ENCODE assay signal across 21 cellular contexts in genomic region chrX:123873956-123874355, GRCh38. TPM values are rescaled to one million over a fixed set of nuclear protein-coding genes. Genes with fewer than 3 reads are reported as not detected.
A peak's percentile ranks its signal among the peaks of the same experiment; 100 is the strongest.
DNase-seq lines count a peak whose midpoint lies in the region; ATAC-seq, FAIRE-seq and TF ChIP-seq lines count a peak whose summit lies in the region.
"Had no signal": no experiment of that assay in that cellular context is flagged by ENCODE, and none has a peak within 500 bp of the region (broad histone marks: within the 10 kb centered on the region; RNA-seq: fewer than 3 reads in every experiment).

No MANE protein-coding gene starts in this region.

- no peaks in the 10 kb centered on the region for H3K27me3 Mint-ChIP-seq in activated CD4-positive, alpha-beta T cell treated with anti-CD3 and anti-CD28 coated beads for 36 hours

- TF ChIP-seq CTCF in Panc1 (IDR thresholded peaks at IDR 0.05) (no peak), endothelial cell of umbilical vein (IDR thresholded peaks at IDR 0.05; ENCODE audit: extremely low read depth in 1 of 2, insufficient read depth in 1 of 2, low read depth in 1 of 2, low read length in 2 of 2) (no peak), pancreas (IDR thresholded peaks at IDR 0.05) (no peak), kidney (IDR thresholded peaks at IDR 0.05; ENCODE audit: borderline replicate concordance, extremely low read depth, insufficient read depth) (no peak)

- intact Hi-C loops in Panc1 (cut with micrococcal nuclease; ENCODE audit: unreplicated experiment): no loop called here
- intact Hi-C loops in endothelial cell of umbilical vein (cut with micrococcal nuclease): no loop called here
- intact Hi-C loops in pancreas (cut with DNase I): no loop called here
- intact Hi-C loops in kidney (cut with DNase I): no loop called here
- intact Hi-C loops in activated CD4-positive, alpha-beta T cell treated with anti-CD3 and anti-CD28 coated beads for 36 hours (cut with DNase I, micrococcal nuclease): no loop called here

- no peak overlapping the region for H3K4me2 ChIP-seq in endothelial cell of umbilical vein (ENCODE audit: insufficient read depth, low read length)

- H4K20me1 ChIP-seq in endothelial cell of umbilical vein (replicated peaks; ENCODE audit: control insufficient read depth, extremely low read depth, insufficient read depth, low read length): no peaks in the 10 kb centered on the region

- 50 to 63% methylated on average over 1 of the region's 1 CpG for WGBS in pancreas, 2 donors

- DNase-seq in DMS53 (lab: John Stamatoyannopoulos, UW): peak; percentile 4
- no peak for DNase-seq in DMS53 treated with DMSO at 0.1 percent for 48 hours (lab: John Stamatoyannopoulos, UW; ENCODE audit: unreplicated experiment)
- DNase-seq in Panc1 (ENCODE audit: low read depth, low spot score): no peak
- peak; percentile 37 for DNase-seq in endothelial cell of umbilical vein (ENCODE audit: low read depth, low spot score)
- DNase-seq in pancreas: no peak
- no peak for DNase-seq in kidney
- DNase-seq in activated CD4-positive, alpha-beta T cell treated with anti-CD3 and anti-CD28 coated beads for 36 hours: no peak
- DNase-seq: GDM1; NCI-H1105; NCI-H1694; NCI-H2107; NCI-H226; NCI-H524 treated with DMSO at 0.1 percent for 48 hours; NK-92 treated with Interleukin-12 subunit alpha and Interleukin-12 subunit beta, amount 100 ng/mL, for 24 hours; OCI-M1 had no signal

- CTCF ChIA-PET in Panc1 (lab: Charles Lee) (no interaction called here), endothelial cell of umbilical vein (lab: Charles Lee) (interaction anchor here (0.7 to 1.3 kb wide), 2 partner anchors 41 to 120 kb away, joined by 3 to 5 read pairs; no protein-coding TSS in a partner anchor)
- CTCF ChIA-PET in activated CD4-positive, alpha-beta T cell treated with anti-CD3 and anti-CD28 coated beads for 36 hours (lab: Charles Lee): no interaction called here

- no peaks in the 10 kb centered on the region for H3K9me1 ChIP-seq in endothelial cell of umbilical vein (replicated peaks; ENCODE audit: control insufficient read depth, extremely low read depth, insufficient read depth, low read length)

- peaks cover 8% of the 10 kb centered on the region for H3K36me3 Mint-ChIP-seq in activated CD4-positive, alpha-beta T cell treated with anti-CD3 and anti-CD28 coated beads for 36 hours (ENCODE audit: low read depth)

- H3K79me2 ChIP-seq in endothelial cell of umbilical vein (ENCODE audit: control insufficient read depth, insufficient read depth, low read length): peaks cover 53% of the 10 kb centered on the region

- H3K27ac ChIP-seq in Panc1 (ENCODE audit: low read length) (no peak overlapping the region), endothelial cell of umbilical vein (ENCODE audit: insufficient read depth, low read depth, low read length) (no peak overlapping the region), pancreas (no peak overlapping the region), kidney (ENCODE audit: low read depth in 2 of 2, low read length in 2 of 2) (no peak overlapping the region)
- H3K27ac ChIP-seq: 22Rv1, SJSA1 had no signal

- dilution Hi-C loops in endothelial cell of umbilical vein (cut with MboI; ENCODE audit: extremely low pct_ligation_motif_present, low sequenced_read_pairs): no loop called here

- H3K9me3 ChIP-seq in Panc1 (ENCODE audit: control insufficient read depth, insufficient read depth, low read depth, low read length) (no peaks in the 10 kb centered on the region), endothelial cell of umbilical vein (replicated peaks; ENCODE audit: control insufficient read depth, insufficient read depth, low read length) (no peaks in the 10 kb centered on the region), pancreas (no peaks in the 10 kb centered on the region), kidney (ENCODE audit: control insufficient read depth in 1 of 2, low read length in 2 of 2) (no peaks in the 10 kb centered on the region)
- H3K9me3 ChIP-seq: SJSA1 had no signal

- no peak overlapping the region for H3K4me3 Mint-ChIP-seq in activated CD4-positive, alpha-beta T cell treated with anti-CD3 and anti-CD28 coated beads for 36 hours

- no peak overlapping the region for H2AFZ ChIP-seq in endothelial cell of umbilical vein (ENCODE audit: low read depth, low read length)

- ATAC-seq in Panc1 (no peak), pancreas (peak; percentile 51 to 72 (median 60)), GM18868 (IDR thresholded peaks at IDR 0.05; ENCODE audit: unreplicated experiment) (no peak)
- no peak for ATAC-seq in activated CD4-positive, alpha-beta T cell treated with anti-CD3 and anti-CD28 coated beads for 36 hours

- H3K9ac ChIP-seq in endothelial cell of umbilical vein (replicated peaks; ENCODE audit: extremely low read depth, insufficient read depth, low read length) (no peak overlapping the region), kidney (ENCODE audit: low read length in 2 of 2) (no peak overlapping the region)

- in situ Hi-C loops in Panc1 (cut with HindIII; ENCODE audit: low pct_unique_long_range_greater_than_20kb, low sequenced_read_pairs): no loop called here

- no peaks in the 10 kb centered on the region for H3K4me1 ChIP-seq in Panc1 (ENCODE audit: control insufficient read depth, insufficient read depth, low read length)
- peaks cover 22% of the 10 kb centered on the region for H3K4me1 ChIP-seq in endothelial cell of umbilical vein (ENCODE audit: control insufficient read depth, extremely low read depth, insufficient read depth, low read length)
- H3K4me1 ChIP-seq in pancreas: peaks cover 0 to 7% (median 0%) of the 10 kb centered on the region in 3 donors
- H3K4me1 ChIP-seq in kidney (ENCODE audit: control insufficient read depth in 1 of 2, insufficient read depth in 1 of 2, low read depth in 1 of 2, low read length in 2 of 2): peaks cover 0 to 2% of the 10 kb centered on the region in 2 donors
- H3K4me1 ChIP-seq: SJSA1 had no signal

- H3K4me3 ChIP-seq in Panc1 (ENCODE audit: low read depth in 2 of 2, low read length in 2 of 2): no peak overlapping the region
- H3K4me3 ChIP-seq in endothelial cell of umbilical vein (replicated peaks in 1 of 3; ENCODE audit: insufficient read depth in 1 of 3, low read depth in 1 of 3, low read length in 3 of 3): no peak overlapping the region
- H3K4me3 ChIP-seq in pancreas: no peak overlapping the region
- no peak overlapping the region for H3K4me3 ChIP-seq in kidney (ENCODE audit: low read length in 2 of 2)
- H3K4me3 ChIP-seq: SJSA1 had no signal

- H3K27me3 ChIP-seq in Panc1 (ENCODE audit: control insufficient read depth, insufficient read depth, low read length) (no peaks in the 10 kb centered on the region), endothelial cell of umbilical vein (ENCODE audit: control insufficient read depth in 2 of 2, insufficient read depth in 2 of 2, low read length in 2 of 2) (no peaks in the 10 kb centered on the region), pancreas (no peaks in the 10 kb centered on the region)
- H3K27me3 ChIP-seq: SJSA1 had no signal

- peaks cover 29% of the 10 kb centered on the region for H3K4me1 Mint-ChIP-seq in activated CD4-positive, alpha-beta T cell treated with anti-CD3 and anti-CD28 coated beads for 36 hours

- no peak for TF ChIP-seq POLR2A in endothelial cell of umbilical vein (IDR thresholded peaks at IDR 0.05; ENCODE audit: low read depth, low read length)

- TSS peak; percentile 58 for BruUV-seq in Panc1 (replicated peaks; lab: Mats Ljungman, UMichigan)
- BruUV-seq in endothelial cell of umbilical vein (replicated peaks; lab: Mats Ljungman, UMichigan): no TSS peak

- POLR2A ChIA-PET in Panc1 (lab: Charles Lee) (no interaction called here), endothelial cell of umbilical vein (lab: Charles Lee) (no interaction called here)
- POLR2A ChIA-PET in activated CD4-positive, alpha-beta T cell treated with anti-CD3 and anti-CD28 coated beads for 36 hours (lab: Charles Lee): no interaction called here

- H3K36me3 ChIP-seq in Panc1 (ENCODE audit: control insufficient read depth, insufficient read depth, low read length) (no peaks in the 10 kb centered on the region), endothelial cell of umbilical vein (ENCODE audit: control insufficient read depth in 2 of 2, extremely low read depth in 1 of 2, insufficient read depth in 2 of 2, low read length in 2 of 2) (no peaks in the 10 kb centered on the region), pancreas (no peaks in the 10 kb centered on the region), kidney (ENCODE audit: control insufficient read depth in 1 of 2, insufficient read depth in 2 of 2, low read length in 2 of 2) (no peaks in the 10 kb centered on the region)
- H3K36me3 ChIP-seq: SJSA1 had no signal

- FAIRE-seq in endothelial cell of umbilical vein (lab: Jason Lieb, UNC): no peak
- FAIRE-seq in pancreas (lab: Jason Lieb, UNC): no peak
- FAIRE-seq in kidney (lab: Jason Lieb, UNC): no peak
- FAIRE-seq: GM12891, GM18507, H1 had no signal

- no peak overlapping the region for H3K27ac Mint-ChIP-seq in activated CD4-positive, alpha-beta T cell treated with anti-CD3 and anti-CD28 coated beads for 36 hours

- no peaks in the 10 kb centered on the region for H3K9me3 Mint-ChIP-seq in activated CD4-positive, alpha-beta T cell treated with anti-CD3 and anti-CD28 coated beads for 36 hours (ENCODE audit: low read depth)

TF ChIP-seq in endothelial cell of umbilical vein, 7 proteins besides CTCF, POLR2A, EP300 and RAD21:
- no peak for TF ChIP-seq EZH2 (IDR thresholded peaks at IDR 0.05; ENCODE audit: borderline replicate concordance, low read depth, low read length, severe bottlenecking)
- peak; percentile 11 for TF ChIP-seq GATA2 (IDR thresholded peaks at IDR 0.05; ENCODE audit: insufficient read depth, insufficient read length, low read depth, low read length)

RNA-seq across cellular contexts. Expression of gene XIAP, which starts 14.1 kb away (rescaled TPM):
- 73.7 TPM for total RNA-seq in Panc1 (2021; ENCODE audit: unreplicated experiment)
- 28.0 TPM for polyA plus RNA-seq in Panc1 (2012; ENCODE audit: insufficient read length)
- 34.5 and 38.3 TPM in 2 replicates for total RNA-seq in endothelial cell of umbilical vein
- polyA plus RNA-seq in endothelial cell of umbilical vein: 4.6 and 8.1 TPM in 2 replicates
- polyA plus RNA-seq in endothelial cell of umbilical vein (2011; cell fraction: cytosol; rRNA removed): 9.3 and 10.5 TPM in 2 replicates
- 10.4 and 13.7 TPM in 2 replicates for polyA plus RNA-seq in endothelial cell of umbilical vein (2011; cell fraction: nucleus; rRNA removed)
- 15.4 and 18.8 TPM in 2 replicates for polyA plus RNA-seq in endothelial cell of umbilical vein (2012)
- polyA minus RNA-seq in endothelial cell of umbilical vein: 13.0 and 14.9 TPM in 2 replicates
- 19.0 TPM for polyA minus RNA-seq in endothelial cell of umbilical vein (2011; cell fraction: cytosol; rRNA and poly(A)+ RNA removed)
- polyA minus RNA-seq in endothelial cell of umbilical vein (2011; cell fraction: nucleus; rRNA and poly(A)+ RNA removed): 15.1 and 16.7 TPM in 2 replicates
- total RNA-seq in pancreas: 10 to 100 TPM; 19.7 to 40.6 (median 28.4) TPM
- polyA plus RNA-seq in pancreas: 1 to 10 TPM; 3.4 to 8.7 TPM
- total RNA-seq in kidney: 70.9 TPM
- polyA plus RNA-seq in kidney (ENCODE audit: insufficient read depth, low read depth, low replicate concordance): 29.0 TPM
- 10 to 100 TPM; 22.8 to 27.7 TPM for total RNA-seq in activated CD4-positive, alpha-beta T cell treated with anti-CD3 and anti-CD28 coated beads for 36 hours

Comparison
In these comparisons a context has a peak if more than half of its experiments do, and no peak if none do; other contexts are left out.
1. DNase-seq: peak in DMS53 (single experiment) and endothelial cell of umbilical vein (single experiment); none in DMS53 treated with DMSO at 0.1 percent for 48 hours (single experiment), Panc1 (single experiment), pancreas (0 of 6), kidney (single experiment) and activated CD4-positive, alpha-beta T cell treated with anti-CD3 and anti-CD28 coated beads for 36 hours (single experiment).
2. ATAC-seq: peak in pancreas (4 of 4); none in Panc1 (single experiment), activated CD4-positive, alpha-beta T cell treated with anti-CD3 and anti-CD28 coated beads for 36 hours (single experiment) and GM18868 (single experiment).